In genomic region chr2:101861382-101861781, GRCh38 we compare ENCODE assay signal across 11 cellular contexts.
"Had no signal": no experiment of that assay in that cellular context is flagged by ENCODE, and none has a peak within 500 bp of the region (broad histone marks: within the 10 kb centered on the region; RNA-seq: fewer than 3 reads in every experiment).

No MANE protein-coding gene starts in this region.

- H3K27me3 ChIP-seq: heart right ventricle had no signal

- FAIRE-seq: colon, frontal cortex, islet of Langerhans, small intestine had no signal

- H3K27ac ChIP-seq: heart right ventricle had no signal

- H3K27ac Mint-ChIP-seq: activated CD8-positive, alpha-beta memory T cell treated with anti-CD3 and anti-CD28 coated beads, Interleukin-2, amount 10 ng/mL, durations not matched to agents 7 days and 5 days; activated naive CD8-positive, alpha-beta T cell; type B pancreatic cell had no signal

- H3K4me3 Mint-ChIP-seq: activated CD8-positive, alpha-beta memory T cell treated with anti-CD3 and anti-CD28 coated beads, Interleukin-2, amount 10 ng/mL, durations not matched to agents 7 days and 5 days; activated naive CD8-positive, alpha-beta T cell; type B pancreatic cell had no signal

- DNase-seq: activated CD4-positive, alpha-beta T cell treated with anti-CD3 and anti-CD28 coated beads, Interleukin-2, amount 50 U/mL, for 48 hours; activated CD8-positive, alpha-beta memory T cell treated with anti-CD3 and anti-CD28 coated beads, Interleukin-2, amount 10 ng/mL, durations not matched to agents 7 days and 5 days; aorta; heart right ventricle; mammary epithelial cell; small intestine had no signal

- H3K27me3 Mint-ChIP-seq: activated CD8-positive, alpha-beta memory T cell treated with anti-CD3 and anti-CD28 coated beads, Interleukin-2, amount 10 ng/mL, durations not matched to agents 7 days and 5 days; activated naive CD8-positive, alpha-beta T cell; type B pancreatic cell had no signal

- H3K4me3 ChIP-seq: heart right ventricle had no signal

- H3K9me3 Mint-ChIP-seq: type B pancreatic cell had no signal

- H3K9me3 ChIP-seq: heart right ventricle had no signal

- ATAC-seq: activated CD8-positive, alpha-beta memory T cell treated with anti-CD3 and anti-CD28 coated beads, Interleukin-2, amount 10 ng/mL, durations not matched to agents 7 days and 5 days; heart right ventricle had no signal
